16 cellular contexts compared by ENCODE assay signal in genomic region chr16:23288209-23288608, GRCh38. TPM values are rescaled to one million over a fixed set of nuclear protein-coding genes. Genes with fewer than 3 reads are reported as not detected.
DNase-seq lines count a peak whose midpoint lies in the region; ATAC-seq and TF ChIP-seq lines count a peak whose summit lies in the region.
"Had no signal": no experiment of that assay in that cellular context is flagged by ENCODE, and none has a peak within 500 bp of the region (broad histone marks: within the 10 kb centered on the region; RNA-seq: fewer than 3 reads in every experiment).

No MANE protein-coding gene starts in this region.

- no peak overlapping the region for H3K9ac ChIP-seq in MM.1S (ENCODE audit: low read length)
- no peak overlapping the region for H3K9ac ChIP-seq in SU-DHL-6 (ENCODE audit: low read length)
- H3K9ac ChIP-seq: BLaER1 treated with 17β-estradiol and CSF1 and Interleukin-3, amounts not matched to agents 10 nM and 100 nM had no signal

- no peaks in the 10 kb centered on the region for H3K9me3 ChIP-seq in DOHH2 (ENCODE audit: control insufficient read depth, insufficient read depth, low read length)
- H3K9me3 ChIP-seq in MM.1S (replicated peaks; ENCODE audit: insufficient read depth, low read length) = no peaks in the 10 kb centered on the region
- H3K9me3 ChIP-seq in SU-DHL-6 (ENCODE audit: insufficient read depth, low read length) = no peaks in the 10 kb centered on the region
- no peaks in the 10 kb centered on the region for H3K9me3 ChIP-seq in esophagus (ENCODE audit: control insufficient read depth in 2 of 2, insufficient read depth in 1 of 2, low read depth in 1 of 2, low read length in 1 of 2)

- H3K4me2 ChIP-seq in DOHH2 (ENCODE audit: low read length) = peak overlapping the region; percentile 43
- no peak overlapping the region for H3K4me2 ChIP-seq in MM.1S (ENCODE audit: low read depth, low read length)
- H3K4me2 ChIP-seq in SU-DHL-6 (ENCODE audit: low read depth, low read length, poor library complexity, severe bottlenecking) = peak overlapping the region; percentile 13

- H4K20me1 ChIP-seq in DOHH2 (ENCODE audit: control insufficient read depth, insufficient read depth, low read depth, low read length) (no peaks in the 10 kb centered on the region), MM.1S (ENCODE audit: insufficient read depth, low read length) (no peaks in the 10 kb centered on the region), SU-DHL-6 (ENCODE audit: low read depth, low read length) (no peaks in the 10 kb centered on the region)
- H4K20me1 ChIP-seq: BLaER1 treated with 17β-estradiol and CSF1 and Interleukin-3, amounts not matched to agents 10 nM and 100 nM had no signal

- 59 to 65% methylated on average over 3 of the region's 3 CpGs for whole genome bisulfite sequencing in esophagus, 2 donors

- H3K27ac ChIP-seq in DOHH2 (ENCODE audit: low read depth, low read length) = no peak overlapping the region
- peak overlapping the region; percentile 28; the same call in 1 of the 2 replicates for H3K27ac ChIP-seq in MM.1S (ENCODE audit: low read length)
- H3K27ac ChIP-seq in SU-DHL-6 (ENCODE audit: low read depth, low read length) = no peak overlapping the region; the same call in 1 of the 2 replicates
- H3K27ac ChIP-seq in esophagus (ENCODE audit: low read depth in 2 of 2, low read length in 1 of 2) = peak overlapping the region; percentile 81 to 84
- H3K27ac ChIP-seq: BLaER1 treated with 17β-estradiol and CSF1 and Interleukin-3, amounts not matched to agents 10 nM and 100 nM had no signal

- no peaks in the 10 kb centered on the region for H3K79me2 ChIP-seq in DOHH2 (ENCODE audit: control insufficient read depth, low read length)
- H3K79me2 ChIP-seq in MM.1S (ENCODE audit: low read length) = no peaks in the 10 kb centered on the region
- no peaks in the 10 kb centered on the region for H3K79me2 ChIP-seq in SU-DHL-6 (ENCODE audit: insufficient read depth, low read length)

- H3K4me3 ChIP-seq in DOHH2 (ENCODE audit: low read length) (no peak overlapping the region), MM.1S (ENCODE audit: low read length) (no peak overlapping the region), SU-DHL-6 (ENCODE audit: insufficient read depth, low read length, poor library complexity, severe bottlenecking) (no peak overlapping the region), esophagus (ENCODE audit: low read depth in 1 of 2, low read length in 2 of 2) (no peak overlapping the region)
- H3K4me3 ChIP-seq: BLaER1 treated with 17β-estradiol and CSF1 and Interleukin-3, amounts not matched to agents 10 nM and 100 nM had no signal

- no peaks in the 10 kb centered on the region for H3K36me3 ChIP-seq in DOHH2 (ENCODE audit: control insufficient read depth, low read length)
- H3K36me3 ChIP-seq in MM.1S (replicated peaks; ENCODE audit: insufficient read depth, low read length) = no peaks in the 10 kb centered on the region
- no peaks in the 10 kb centered on the region for H3K36me3 ChIP-seq in SU-DHL-6 (ENCODE audit: low read length)
- no peaks in the 10 kb centered on the region for H3K36me3 ChIP-seq in esophagus (ENCODE audit: control insufficient read depth in 2 of 2, insufficient read depth in 2 of 2, low read length in 1 of 2)
- H3K36me3 ChIP-seq: BLaER1 treated with 17β-estradiol and CSF1 and Interleukin-3, amounts not matched to agents 10 nM and 100 nM had no signal

- ATAC-seq in omental fat pad (ENCODE audit: low FRiP score) (no peak), HG03159 (IDR thresholded peaks at IDR 0.05; ENCODE audit: unreplicated experiment) (no peak)

- H3F3A ChIP-seq in DOHH2 (ENCODE audit: control insufficient read depth, insufficient read depth) (no peaks in the 10 kb centered on the region), MM.1S (ENCODE audit: insufficient read depth, low read length) (no peaks in the 10 kb centered on the region), SU-DHL-6 (ENCODE audit: insufficient read depth) (0 out of 2 replicates have a peak, but pooled peaks cover 5% of the 10 kb centered on the region)

- H3K27me3 ChIP-seq in DOHH2 (ENCODE audit: control insufficient read depth, low read length) (peaks cover 3% of the 10 kb centered on the region; the same call in 1 of the 2 replicates), MM.1S (replicated peaks; ENCODE audit: insufficient read depth, low read length) (no peaks in the 10 kb centered on the region), SU-DHL-6 (ENCODE audit: low read length) (no peaks in the 10 kb centered on the region), esophagus (ENCODE audit: control insufficient read depth in 1 of 2, insufficient read depth in 2 of 2, low read length in 2 of 2) (no peaks in the 10 kb centered on the region)
- H3K27me3 ChIP-seq: BLaER1 treated with 17β-estradiol and CSF1 and Interleukin-3, amounts not matched to agents 10 nM and 100 nM had no signal

- H3K9me2 ChIP-seq in DOHH2 (replicated peaks; ENCODE audit: control insufficient read depth, low read length) (no peaks in the 10 kb centered on the region), MM.1S (replicated peaks; ENCODE audit: insufficient read depth, low read length) (no peaks in the 10 kb centered on the region), SU-DHL-6 (replicated peaks; ENCODE audit: insufficient read depth, low read length) (no peaks in the 10 kb centered on the region)

- no peak for TF ChIP-seq CTCF in DOHH2 (IDR thresholded peaks at IDR 0.05; ENCODE audit: low read depth, low read length, poor library complexity, severe bottlenecking)
- no peak for TF ChIP-seq CTCF in MM.1S (IDR thresholded peaks at IDR 0.05; ENCODE audit: low read length)
- TF ChIP-seq CTCF in SU-DHL-6 (IDR thresholded peaks at IDR 0.05; ENCODE audit: insufficient read depth, low read length, poor library complexity, severe bottlenecking) = no peak
- TF ChIP-seq CTCF in omental fat pad (IDR thresholded peaks at IDR 0.05) = no peak

- H3K4me1 ChIP-seq in DOHH2 (ENCODE audit: control insufficient read depth, low read length) = peaks cover 31% of the 10 kb centered on the region
- peaks cover 9% of the 10 kb centered on the region; the same call in 1 of the 2 replicates for H3K4me1 ChIP-seq in MM.1S (ENCODE audit: low read length)
- peaks cover 0 to 6% of the 10 kb centered on the region in 2 donors for H3K4me1 ChIP-seq in esophagus (ENCODE audit: control insufficient read depth in 2 of 2, insufficient read depth in 2 of 2, low read length in 1 of 2)

- H2AFZ ChIP-seq in MM.1S (ENCODE audit: low read length) (0 out of 2 replicates have a peak overlapping the region, but pooled peaks have one; percentile 16), SU-DHL-6 (ENCODE audit: low read depth, low read length, severe bottlenecking) (no peak overlapping the region)

- DNase-seq in MM.1S = peak; percentile 48
- no peak for DNase-seq in NCI-H345 (lab: John Stamatoyannopoulos, UW)
- no peak for DNase-seq in activated CD4-positive, CD25-positive, alpha-beta regulatory T cell treated with anti-CD3 and anti-CD28 coated beads, Interleukin-2, amount 50 U/mL, for 72 hours
- no peak for DNase-seq in omental fat pad (ENCODE audit: low spot score)
- DNase-seq: 8988T, DMS53, HCEC 1CT had no signal

RNA-seq across cellular contexts. Expression of gene SCNN1B, which starts 13.9 kb away (rescaled TPM):
- polyA plus RNA-seq in esophagus = 10 to 100 TPM; 46.0 to 99.9 TPM
- 10 to 100 TPM in 1 of 4 donors, 1 to 10 TPM in 3; 1.6 to 17.7 (median 3.6) TPM for total RNA-seq in omental fat pad
- total RNA-seq: CD4-positive, CD25-positive, alpha-beta regulatory T cell; Daoy; H4; HT1080 had no signal
- polyA plus RNA-seq: CD4-positive, CD25-positive, alpha-beta regulatory T cell had no signal

Comparison
In these comparisons a context has a peak if more than half of its experiments do, and no peak if none do; other contexts are left out.
1. H3K27ac ChIP-seq: peak in MM.1S (single experiment) and esophagus (2 of 2); none in DOHH2 (single experiment) and SU-DHL-6 (single experiment).